In the genomic region with DNA sequence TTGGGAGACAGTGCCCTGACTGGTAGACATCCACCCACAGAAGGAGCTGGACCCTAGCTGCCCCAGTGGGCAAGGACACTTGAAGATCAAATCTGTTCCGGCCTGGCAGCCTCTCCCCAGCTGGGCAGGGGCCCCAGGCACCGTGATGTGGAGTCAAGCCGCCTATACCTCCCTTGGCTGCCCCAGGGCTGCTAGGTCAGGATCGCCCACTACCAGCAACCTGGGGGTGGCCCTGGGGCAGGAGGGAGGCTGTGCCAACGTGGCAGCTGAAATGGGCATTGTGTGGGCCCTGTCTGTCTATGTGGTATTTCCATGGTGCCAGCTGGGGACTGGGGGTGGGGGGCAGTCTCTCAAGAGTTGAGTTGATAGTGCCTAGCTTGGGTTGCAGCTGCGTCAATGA, we compare ENCODE assay signal across 8 cellular contexts. TPM values are rescaled to one million over a fixed set of nuclear protein-coding genes. Genes with fewer than 3 reads are reported as not detected.
A peak's percentile ranks its signal among the peaks of the same experiment; 100 is the strongest.
DNase-seq lines count a peak whose midpoint lies in the region; ATAC-seq and TF ChIP-seq lines count a peak whose summit lies in the region.

No MANE protein-coding gene starts in this region.

- H3K4me3 ChIP-seq in dorsolateral prefrontal cortex (peak overlapping the region; percentile 63 to 100 (median 96)), muscle layer of colon (ENCODE audit: low read depth in 1 of 2, low read length in 2 of 2) (peak overlapping the region; percentile 80 to 92), aorta (ENCODE audit: low read length in 2 of 2) (peak overlapping the region; percentile 74 to 81)

- H3K4me1 Mint-ChIP-seq in activated naive CD4-positive, alpha-beta T cell treated with anti-CD3 and anti-CD28 coated beads, Interleukin-2, amount 50 U/mL, for 24 hours = peaks cover 40% of the 10 kb centered on the region

- no peaks in the 10 kb centered on the region for H3K9me3 Mint-ChIP-seq in activated naive CD4-positive, alpha-beta T cell treated with anti-CD3 and anti-CD28 coated beads, Interleukin-2, amount 50 U/mL, for 24 hours

- 2 to 3% methylated on average over 6 of the region's 6 CpGs for WGBS in aorta, 2 donors

- DNase-seq in activated naive CD4-positive, alpha-beta T cell treated with anti-CD3 and anti-CD28 coated beads, Interleukin-2, amount 50 U/mL, for 16 hours = no peak
- DNase-seq in dorsolateral prefrontal cortex (peak in 1 of 10 donors; percentile 47), aorta (peak in 1 of 2 donors; percentile 50), COLO668 (lab: John Stamatoyannopoulos, UW; ENCODE audit: unreplicated experiment) (no peak), glomerular visceral epithelial cell (ENCODE audit: extremely low spot score) (no peak), activated gamma-delta T cell treated with Interleukin-2 at 50 U/mL for 16 hours (no peak)

- peak overlapping the region; percentile 70 for H3K27ac Mint-ChIP-seq in activated naive CD4-positive, alpha-beta T cell treated with anti-CD3 and anti-CD28 coated beads, Interleukin-2, amount 50 U/mL, for 24 hours

- H3K9ac ChIP-seq in muscle layer of colon (ENCODE audit: low read length) = peak overlapping the region; percentile 39

- H3K4me3 Mint-ChIP-seq in activated naive CD4-positive, alpha-beta T cell treated with anti-CD3 and anti-CD28 coated beads, Interleukin-2, amount 50 U/mL, for 24 hours = peak overlapping the region; percentile 97

- H3K4me1 ChIP-seq in muscle layer of colon (ENCODE audit: insufficient read depth, low read length) (peaks cover 30% of the 10 kb centered on the region), aorta (ENCODE audit: control insufficient read depth in 1 of 2, insufficient read depth in 2 of 2, low read length in 2 of 2) (no peaks in the 10 kb centered on the region)

- peaks cover 27% of the 10 kb centered on the region for H3K36me3 ChIP-seq in muscle layer of colon (ENCODE audit: insufficient read depth, low read length)
- H3K36me3 ChIP-seq in aorta (ENCODE audit: control insufficient read depth in 1 of 2, insufficient read depth in 2 of 2, low read length in 1 of 2) = no peaks in the 10 kb centered on the region

- H3K9me3 ChIP-seq in muscle layer of colon (ENCODE audit: low read length) (no peaks in the 10 kb centered on the region), aorta (ENCODE audit: control insufficient read depth, low read length) (no peaks in the 10 kb centered on the region)

- intact Hi-C loops in dorsolateral prefrontal cortex (cut with DNase I) (loop anchor here (5.0 to 10.0 kb wide), 2 partner anchors 56 to 179 kb away; a partner anchor contains a TSS), aorta (cut with DNase I) (loop anchor here in 1 of 2 donors (1.0 to 5.0 kb wide), 2 partner anchors 51 to 194 kb away; no protein-coding TSS in a partner anchor)

- H3K27me3 Mint-ChIP-seq in activated naive CD4-positive, alpha-beta T cell treated with anti-CD3 and anti-CD28 coated beads, Interleukin-2, amount 50 U/mL, for 24 hours = no peaks in the 10 kb centered on the region

- ATAC-seq in aorta (ENCODE audit: low FRiP score) = no peak

- no peak for TF ChIP-seq CTCF in dorsolateral prefrontal cortex (IDR thresholded peaks at IDR 0.05 in 54 of 56, conservative IDR thresholded peaks at IDR 0.05 in 2 of 56; ENCODE audit: low read depth in 1 of 56, partially characterized antibody in 56 of 56)

- H3K27ac ChIP-seq in dorsolateral prefrontal cortex = peak overlapping the region; percentile 27 to 99 (median 91)
- H3K27ac ChIP-seq in muscle layer of colon (ENCODE audit: low read depth, low read length) = peak overlapping the region; percentile 96
- H3K27ac ChIP-seq in aorta (ENCODE audit: low read depth in 1 of 2, low read length in 2 of 2) = peak overlapping the region in 1 of 2 donors; percentile 55

- H3K36me3 Mint-ChIP-seq in activated naive CD4-positive, alpha-beta T cell treated with anti-CD3 and anti-CD28 coated beads, Interleukin-2, amount 50 U/mL, for 24 hours = no peaks in the 10 kb centered on the region

- H3K27me3 ChIP-seq in dorsolateral prefrontal cortex (no peaks in the 10 kb centered on the region), muscle layer of colon (ENCODE audit: control insufficient read depth in 1 of 2, insufficient read depth in 2 of 2, low read length in 2 of 2) (no peaks in the 10 kb centered on the region), aorta (ENCODE audit: control insufficient read depth in 1 of 2, insufficient read depth in 2 of 2, low read length in 1 of 2) (no peaks in the 10 kb centered on the region)

RNA-seq across cellular contexts. Expression of a gene that starts 0.9 kb away (rescaled TPM):
- total RNA-seq in dorsolateral prefrontal cortex (100 to 1,000 TPM in 115 of 120 experiments, 10 to 100 TPM in 5; 87.1 to 176 (median 131) TPM), aorta (10 to 100 TPM; 39.4 to 42.8 TPM)
- polyA plus RNA-seq in aorta = 10 to 100 TPM; 15.0 to 45.8 TPM

RNA-seq across cellular contexts. Expression of a gene that starts 33.9 kb away (rescaled TPM):
- 100 to 1,000 TPM in 2 of 120 experiments, 10 to 100 TPM in 118; 17.9 to 122 (median 58.2) TPM for total RNA-seq in dorsolateral prefrontal cortex
- 10 to 100 TPM in 1 of 2 donors, 1 to 10 TPM in 1; 9.3 to 12.6 TPM for total RNA-seq in aorta
- 1 to 10 TPM; 2.5 to 3.8 TPM for polyA plus RNA-seq in aorta

RNA-seq across cellular contexts. Expression of a gene that starts 40.2 kb away (rescaled TPM):
- 10 to 100 TPM; 12.7 to 53.3 (median 33.2) TPM for total RNA-seq in dorsolateral prefrontal cortex
- 100 to 1,000 TPM; 113 to 150 TPM for total RNA-seq in aorta
- 100 to 1,000 TPM in 1 of 2 donors, 10 to 100 TPM in 1; 48.1 to 159 TPM for polyA plus RNA-seq in aorta

RNA-seq across cellular contexts. Expression of a gene that starts 54.4 kb away (rescaled TPM):
- 100 to 1,000 TPM in 118 of 120 experiments, 10 to 100 TPM in 2; 74.6 to 225 (median 160) TPM for total RNA-seq in dorsolateral prefrontal cortex
- total RNA-seq in aorta = 10 to 100 TPM; 64.4 to 99.0 TPM
- 10 to 100 TPM; 20.3 to 26.1 TPM for polyA plus RNA-seq in aorta
